ENCODE assay signal across 13 cellular contexts in the genomic region with DNA sequence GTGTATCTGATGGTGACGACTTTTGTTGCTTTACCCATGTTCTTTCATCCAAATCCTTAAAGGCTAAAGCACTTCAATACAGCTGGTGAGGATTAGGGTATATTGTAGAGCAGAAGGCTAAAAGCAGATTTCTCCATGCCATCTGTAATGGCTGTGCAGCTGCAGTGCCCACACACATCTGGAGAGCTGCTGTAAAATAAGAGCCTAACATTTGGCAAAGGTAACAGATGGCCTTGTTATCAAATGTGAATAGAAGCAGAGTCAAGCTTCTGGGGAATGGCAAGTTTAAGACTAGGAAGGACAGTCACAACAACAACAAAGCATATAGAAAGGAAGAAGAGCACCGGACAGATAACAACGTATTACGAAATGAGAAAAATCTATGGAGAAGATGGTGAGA.
DNase-seq lines count a peak whose midpoint lies in the region; ATAC-seq and TF ChIP-seq lines count a peak whose summit lies in the region.
"Had no signal": no experiment of that assay in that cellular context is flagged by ENCODE, and none has a peak within 500 bp of the region (broad histone marks: within the 10 kb centered on the region; RNA-seq: fewer than 3 reads in every experiment).

No MANE protein-coding gene starts in this region.

- no peaks in the 10 kb centered on the region for H3K4me1 Mint-ChIP-seq in Caco-2 (ENCODE audit: low read depth, unreplicated experiment)
- H3K4me1 Mint-ChIP-seq: B cell; CD4-positive, alpha-beta memory T cell had no signal

- intact Hi-C loops in PC-9 (cut with micrococcal nuclease; ENCODE audit: unreplicated experiment): no loop called here
- intact Hi-C loops in ascending aorta (cut with DNase I): no loop called here
- intact Hi-C loops in Caco-2 (cut with micrococcal nuclease; ENCODE audit: unreplicated experiment): no loop called here

- H2AFZ ChIP-seq in PC-9: 0 out of 2 replicates have a peak overlapping the region, but pooled peaks have one; percentile 14
- no peak overlapping the region for H2AFZ ChIP-seq in osteoblast (ENCODE audit: low read length)

- CTCF ChIA-PET in PC-9 (lab: Charles Lee): no interaction called here
- CTCF ChIA-PET in Caco-2 (lab: Charles Lee): no interaction called here

- H3K79me2 ChIP-seq in PC-9 (ENCODE audit: low read depth): no peaks in the 10 kb centered on the region
- H3K79me2 ChIP-seq in osteoblast (ENCODE audit: insufficient read depth, low read length): no peaks in the 10 kb centered on the region

- H3K9me3 Mint-ChIP-seq in Caco-2 (ENCODE audit: unreplicated experiment): no peaks in the 10 kb centered on the region

- H3K4me3 ChIP-seq in PC-9 (no peak overlapping the region), osteoblast (ENCODE audit: insufficient read depth, low read length) (no peak overlapping the region), ascending aorta (no peak overlapping the region), Caco-2 (ENCODE audit: low read depth, low read length) (no peak overlapping the region)

- H3F3A ChIP-seq in PC-9 (ENCODE audit: insufficient read depth, low read depth): no peaks in the 10 kb centered on the region

- TF ChIP-seq CTCF in PC-9 (conservative IDR thresholded peaks at IDR 0.05) (no peak), osteoblast (IDR thresholded peaks at IDR 0.05; ENCODE audit: extremely low read depth, low read depth, low read length) (no peak), ascending aorta (IDR thresholded peaks at IDR 0.05) (no peak), Caco-2 (IDR thresholded peaks at IDR 0.05; ENCODE audit: insufficient read depth in 1 of 2, low read depth in 1 of 2, low read length in 1 of 2, severe bottlenecking in 1 of 2, unreplicated experiment in 1 of 2) (no peak)

- no peaks in the 10 kb centered on the region for H3K36me3 Mint-ChIP-seq in Caco-2 (ENCODE audit: insufficient read depth, unreplicated experiment)
- H3K36me3 Mint-ChIP-seq: CD4-positive, alpha-beta memory T cell had no signal

- H3K9me3 ChIP-seq in PC-9 (ENCODE audit: insufficient read depth, low read depth) (no peaks in the 10 kb centered on the region), osteoblast (ENCODE audit: low read depth, low read length) (no peaks in the 10 kb centered on the region), ascending aorta (no peaks in the 10 kb centered on the region), Caco-2 (no peaks in the 10 kb centered on the region)

- POLR2A ChIA-PET in PC-9 (lab: Charles Lee; ENCODE audit: unreplicated experiment) (no interaction called here), Caco-2 (lab: Charles Lee) (no interaction called here)

- no peak overlapping the region for H3K4me3 Mint-ChIP-seq in Caco-2 (ENCODE audit: unreplicated experiment)
- H3K4me3 Mint-ChIP-seq: B cell; CD4-positive, alpha-beta memory T cell had no signal

- H3K27me3 ChIP-seq in PC-9 (ENCODE audit: insufficient read depth, low read depth): no peaks in the 10 kb centered on the region
- H3K27me3 ChIP-seq in osteoblast (ENCODE audit: insufficient read depth, low read length): no peaks in the 10 kb centered on the region
- no peaks in the 10 kb centered on the region for H3K27me3 ChIP-seq in ascending aorta
- no peaks in the 10 kb centered on the region for H3K27me3 ChIP-seq in Caco-2 (replicated peaks; ENCODE audit: control insufficient read depth, insufficient read depth, low read length)

- DNase-seq in DMS 273 (lab: John Stamatoyannopoulos, UW; ENCODE audit: unreplicated experiment): peak; percentile 86
- peak; percentile 82 for DNase-seq in NCI-H1694 treated with DMSO at 0.1 percent for 48 hours (lab: John Stamatoyannopoulos, UW)
- no peak for DNase-seq in PC-9
- DNase-seq in cerebellar cortex (ENCODE audit: low spot score): peak; percentile 5
- DNase-seq in osteoblast (ENCODE audit: insufficient read length, low spot score, missing footprints): no peak
- DNase-seq in ascending aorta (ENCODE audit: low spot score in 2 of 2): no peak
- DNase-seq in Caco-2: no peak
- DNase-seq: CD4-positive, alpha-beta memory T cell had no signal

- H3K4me1 ChIP-seq in PC-9 (replicated peaks; ENCODE audit: insufficient read depth) (no peaks in the 10 kb centered on the region), osteoblast (ENCODE audit: insufficient read depth, low read length) (no peaks in the 10 kb centered on the region), ascending aorta (no peaks in the 10 kb centered on the region), Caco-2 (no peaks in the 10 kb centered on the region)

- no peak overlapping the region for H3K4me2 ChIP-seq in PC-9
- H3K4me2 ChIP-seq in osteoblast (ENCODE audit: insufficient read depth, low read length): no peak overlapping the region

- H3K27ac ChIP-seq in PC-9 (no peak overlapping the region), osteoblast (ENCODE audit: low read depth, low read length) (no peak overlapping the region), ascending aorta (no peak overlapping the region)
- H3K27ac ChIP-seq: C4-2B, HL-60 had no signal

- BruUV-seq in PC-9 (replicated peaks; lab: Mats Ljungman, UMichigan) (no TSS peak), Caco-2 (replicated peaks; lab: Mats Ljungman, UMichigan) (no TSS peak)

- H3K36me3 ChIP-seq in PC-9 (ENCODE audit: low read depth) (no peaks in the 10 kb centered on the region), osteoblast (ENCODE audit: insufficient read depth, low read length) (no peaks in the 10 kb centered on the region), ascending aorta (no peaks in the 10 kb centered on the region), Caco-2 (ENCODE audit: control insufficient read depth, insufficient read depth, low read length) (no peaks in the 10 kb centered on the region)

- no peaks in the 10 kb centered on the region for H4K20me1 ChIP-seq in PC-9 (ENCODE audit: insufficient read depth)
- H4K20me1 ChIP-seq in osteoblast (ENCODE audit: insufficient read depth, low read length): no peaks in the 10 kb centered on the region

- H3K9me2 ChIP-seq in PC-9 (ENCODE audit: insufficient read depth): no peaks in the 10 kb centered on the region

- H3K27ac Mint-ChIP-seq in Caco-2 (ENCODE audit: unreplicated experiment): no peak overlapping the region
- H3K27ac Mint-ChIP-seq: B cell; CD4-positive, alpha-beta memory T cell had no signal

- no peaks in the 10 kb centered on the region for H3K27me3 Mint-ChIP-seq in Caco-2 (ENCODE audit: insufficient read depth, unreplicated experiment)
- H3K27me3 Mint-ChIP-seq: B cell had no signal

- no peak for ATAC-seq in GM19397 (IDR thresholded peaks at IDR 0.05; ENCODE audit: unreplicated experiment)
- ATAC-seq: HCT116 had no signal

Comparison
In these comparisons a context has a peak if more than half of its experiments do, and no peak if none do; other contexts are left out.
1. DNase-seq: peak in DMS 273 (single experiment), NCI-H1694 treated with DMSO at 0.1 percent for 48 hours (single experiment) and cerebellar cortex (single experiment); none in PC-9 (0 of 2), osteoblast (single experiment), ascending aorta (0 of 2) and Caco-2 (0 of 2).